Comparison of ENCODE assay signal across 22 cellular contexts in genomic region chr3:148372476-148372875, GRCh38.
DNase-seq lines count a peak whose midpoint lies in the region; ATAC-seq and TF ChIP-seq lines count a peak whose summit lies in the region.
"Had no signal": no experiment of that assay in that cellular context is flagged by ENCODE, and none has a peak within 500 bp of the region (broad histone marks: within the 10 kb centered on the region; RNA-seq: fewer than 3 reads in every experiment).

No MANE protein-coding gene starts in this region.

- ATAC-seq in body of pancreas: peak; percentile 82
- ATAC-seq: activated CD8-positive, alpha-beta memory T cell treated with anti-CD3 and anti-CD28 coated beads, Interleukin-2, amount 10 ng/mL, durations not matched to agents 7 days and 5 days; activated naive CD4-positive, alpha-beta T cell treated with anti-CD3 and anti-CD28 coated beads, Interleukin-2, amount 50 U/mL, for 72 hours; HepG2; stimulated activated memory B cell treated with anti-CD40 and anti-IgM and Interleukin-4, amounts not matched to agents 10 μg/mL and 1 μg/mL and 100 μg/mL, for 72 hours; T-helper 17 cell had no signal

- no peak overlapping the region for H3K4me3 ChIP-seq in body of pancreas
- H3K4me3 ChIP-seq: ascending aorta, prostate gland, SK-N-MC, testis had no signal

- H3K4me1 ChIP-seq in body of pancreas: no peaks in the 10 kb centered on the region
- H3K4me1 ChIP-seq: ascending aorta, prostate gland, testis had no signal

- TF ChIP-seq POLR2A in body of pancreas (IDR thresholded peaks at IDR 0.05): no peak

- no peaks in the 10 kb centered on the region for H3K36me3 ChIP-seq in body of pancreas (replicated peaks in 1 of 2; ENCODE audit: insufficient read depth in 1 of 2, low read depth in 2 of 2)
- H3K36me3 ChIP-seq: ascending aorta, prostate gland had no signal

- DNase-seq in DMS53 (lab: John Stamatoyannopoulos, UW) (peak; percentile 2), DMS53 treated with DMSO at 0.1 percent for 48 hours (lab: John Stamatoyannopoulos, UW; ENCODE audit: unreplicated experiment) (no peak), body of pancreas (peak in 3 of 4 donors; percentile 15 to 22 (median 18)), kidney tubule cell (ENCODE audit: low spot score) (peak; percentile 73), NCI-H2107 (lab: John Stamatoyannopoulos, UW) (no peak), NOMO-1 treated with dmso at 0.1 percent for 144 hours (lab: John Stamatoyannopoulos, UW; ENCODE audit: unreplicated experiment) (no peak), caudate nucleus (lab: John Stamatoyannopoulos, UW) (no peak)
- no peak for DNase-seq in activated CD4-positive, alpha-beta T cell treated with anti-CD3 and anti-CD28 coated beads, Interleukin-2, amount 50 U/mL, for 48 hours
- DNase-seq: activated CD4-positive, alpha-beta T cell treated with anti-CD3 and anti-CD28 coated beads for 48 hours; activated CD8-positive, alpha-beta memory T cell treated with anti-CD3 and anti-CD28 coated beads, Interleukin-2, amount 10 ng/mL, durations not matched to agents 7 days and 5 days; DND-41; effector memory CD4-positive, alpha-beta T cell; NCI-H510A treated with DMSO at 0.1 percent for 48 hours; T-helper 17 cell; testis had no signal

- peak overlapping the region in 1 of 4 donors; percentile 29 for H3K27ac ChIP-seq in body of pancreas
- H3K27ac ChIP-seq in caudate nucleus (ENCODE audit: low read depth, low read length): no peak overlapping the region
- H3K27ac ChIP-seq: 22Rv1, ascending aorta, prostate gland, testis had no signal

- H3K27me3 ChIP-seq in body of pancreas: no peaks in the 10 kb centered on the region
- H3K27me3 ChIP-seq: ascending aorta, testis had no signal

- no peaks in the 10 kb centered on the region for H3K9me3 ChIP-seq in body of pancreas
- H3K9me3 ChIP-seq: ascending aorta, prostate gland, testis had no signal

- WGBS in body of pancreas, 2 donors: 76 to 84% methylated on average over 2 of the region's 2 CpGs

- intact Hi-C loops in body of pancreas (cut with DNase I): loop anchor here (10.0 kb wide), 1 partner anchor 572 kb away; no protein-coding TSS in a partner anchor

- TF ChIP-seq CTCF in body of pancreas (IDR thresholded peaks at IDR 0.05): no peak

Comparison
In these comparisons a context has a peak if more than half of its experiments do, and no peak if none do; other contexts are left out.
1. DNase-seq: peak in DMS53 (single experiment), body of pancreas (3 of 4) and kidney tubule cell (single experiment); none in DMS53 treated with DMSO at 0.1 percent for 48 hours (single experiment), NCI-H2107 (single experiment), activated CD4-positive, alpha-beta T cell treated with anti-CD3 and anti-CD28 coated beads, Interleukin-2, amount 50 U/mL, for 48 hours (0 of 2), NOMO-1 treated with dmso at 0.1 percent for 144 hours (single experiment) and caudate nucleus (0 of 61).